In genomic region chr17:77193653-77194052, GRCh38 we compare ENCODE assay signal across 19 cellular contexts. TPM values are rescaled to one million over a fixed set of nuclear protein-coding genes. Genes with fewer than 3 reads are reported as not detected.
DNase-seq lines count a peak whose midpoint lies in the region; ATAC-seq, FAIRE-seq and TF ChIP-seq lines count a peak whose summit lies in the region.
"Had no signal": no experiment of that assay in that cellular context is flagged by ENCODE, and none has a peak within 500 bp of the region (broad histone marks: within the 10 kb centered on the region; RNA-seq: fewer than 3 reads in every experiment).

No MANE protein-coding gene starts in this region.

- ATAC-seq in activated CD8-positive, alpha-beta memory T cell treated with anti-CD3 and anti-CD28 coated beads, Interleukin-2, amount 10 ng/mL, durations not matched to agents 7 days and 5 days, result no peak
- no peak for ATAC-seq in stimulated activated effector memory CD8-positive, alpha-beta T cell treated with anti-CD3 and anti-CD28 coated beads, Interleukin-12 subunit alpha, Interleukin-12 subunit beta, amount 100 ng/mL, for 72 hours
- no peak for ATAC-seq in CD8-positive, alpha-beta T cell
- ATAC-seq: Panc1 had no signal

- peaks cover 10 to 13% of the 10 kb centered on the region in 2 donors for H3K36me3 ChIP-seq in small intestine (ENCODE audit: control insufficient read depth in 2 of 2, insufficient read depth in 2 of 2, low read length in 2 of 2)
- peaks cover 17% of the 10 kb centered on the region for H3K36me3 ChIP-seq in CD8-positive, alpha-beta T cell (ENCODE audit: insufficient read depth, low read length)

- 80 to 91% (median 86%) methylated on average over 3 of the region's 3 CpGs for WGBS in small intestine, 3 donors

- no peak overlapping the region for H3K4me3 Mint-ChIP-seq in activated CD8-positive, alpha-beta memory T cell treated with anti-CD3 and anti-CD28 coated beads, Interleukin-2, amount 10 ng/mL, durations not matched to agents 7 days and 5 days
- H3K4me3 Mint-ChIP-seq in stimulated activated effector memory CD8-positive, alpha-beta T cell treated with anti-CD3 and anti-CD28 coated beads, Interleukin-12 subunit alpha, Interleukin-12 subunit beta, amount 100 ng/mL, for 72 hours, result no peak overlapping the region
- no peak overlapping the region for H3K4me3 Mint-ChIP-seq in CD8-positive, alpha-beta T cell

- FAIRE-seq in small intestine (lab: Jason Lieb, UNC), result no peak
- FAIRE-seq: A204.1, H1, HTR-8/SVneo had no signal

- no peaks in the 10 kb centered on the region for H3K4me1 ChIP-seq in small intestine (ENCODE audit: control insufficient read depth in 2 of 2, insufficient read depth in 1 of 2, low read depth in 1 of 2, low read length in 1 of 2)
- H3K4me1 ChIP-seq in CD8-positive, alpha-beta T cell (ENCODE audit: insufficient read depth, low read length), result peaks cover 8% of the 10 kb centered on the region

- H3K4me3 ChIP-seq in dorsolateral prefrontal cortex (no peak overlapping the region), small intestine (ENCODE audit: low read depth in 1 of 2, low read length in 2 of 2) (no peak overlapping the region)
- no peak overlapping the region for H3K4me3 ChIP-seq in CD8-positive, alpha-beta T cell (ENCODE audit: low read depth, low read length)

- H3K4me1 Mint-ChIP-seq in activated CD8-positive, alpha-beta memory T cell treated with anti-CD3 and anti-CD28 coated beads, Interleukin-2, amount 10 ng/mL, durations not matched to agents 7 days and 5 days, result peaks cover 22% of the 10 kb centered on the region
- H3K4me1 Mint-ChIP-seq in stimulated activated effector memory CD8-positive, alpha-beta T cell treated with anti-CD3 and anti-CD28 coated beads, Interleukin-12 subunit alpha, Interleukin-12 subunit beta, amount 100 ng/mL, for 72 hours, result peaks cover 26% of the 10 kb centered on the region
- H3K4me1 Mint-ChIP-seq in CD8-positive, alpha-beta T cell (ENCODE audit: low read depth), result peaks cover 19% of the 10 kb centered on the region

- peak overlapping the region; percentile 23 for H3K27ac Mint-ChIP-seq in activated CD8-positive, alpha-beta memory T cell treated with anti-CD3 and anti-CD28 coated beads, Interleukin-2, amount 10 ng/mL, durations not matched to agents 7 days and 5 days
- H3K27ac Mint-ChIP-seq in stimulated activated effector memory CD8-positive, alpha-beta T cell treated with anti-CD3 and anti-CD28 coated beads, Interleukin-12 subunit alpha, Interleukin-12 subunit beta, amount 100 ng/mL, for 72 hours, result peak overlapping the region; percentile 84
- no peak overlapping the region for H3K27ac Mint-ChIP-seq in CD8-positive, alpha-beta T cell

- DNase-seq in activated CD8-positive, alpha-beta memory T cell treated with anti-CD3 and anti-CD28 coated beads, Interleukin-2, amount 10 ng/mL, durations not matched to agents 7 days and 5 days, result no peak
- DNase-seq in activated CD8-positive, alpha-beta memory T cell treated with anti-CD3 and anti-CD28 coated beads, Interleukin-2, amount 50 U/mL, for 48 hours, result no peak
- peak; percentile 54 for DNase-seq in LHCN-M2 (ENCODE audit: low read depth)
- no peak for DNase-seq in dorsolateral prefrontal cortex
- no peak for DNase-seq in stimulated activated effector memory CD8-positive, alpha-beta T cell treated with anti-CD3 and anti-CD28 coated beads, Interleukin-12 subunit alpha, Interleukin-12 subunit beta, amount 100 ng/mL, for 72 hours (ENCODE audit: low spot score in 2 of 2)
- no peak for DNase-seq in GDM1 (lab: John Stamatoyannopoulos, UW)
- no peak for DNase-seq in small intestine
- DNase-seq in CD8-positive, alpha-beta T cell, result no peak
- DNase-seq: NCI-H1105 treated with DMSO at 0.1 percent for 48 hours, NCI-H2029 treated with DMSO at 0.1 percent for 48 hours, NCI-H2171, NCI-H524 treated with DMSO at 0.1 percent for 48 hours, NCI-H82 had no signal

- POLR2A ChIA-PET in CD8-positive, alpha-beta T cell (lab: Charles Lee), result no interaction called here

- peaks cover 60% of the 10 kb centered on the region for H3K36me3 Mint-ChIP-seq in activated CD8-positive, alpha-beta memory T cell treated with anti-CD3 and anti-CD28 coated beads, Interleukin-2, amount 10 ng/mL, durations not matched to agents 7 days and 5 days
- peaks cover 89% of the 10 kb centered on the region for H3K36me3 Mint-ChIP-seq in stimulated activated effector memory CD8-positive, alpha-beta T cell treated with anti-CD3 and anti-CD28 coated beads, Interleukin-12 subunit alpha, Interleukin-12 subunit beta, amount 100 ng/mL, for 72 hours
- peaks cover 76% of the 10 kb centered on the region for H3K36me3 Mint-ChIP-seq in CD8-positive, alpha-beta T cell

- CTCF ChIA-PET in activated CD8-positive, alpha-beta memory T cell treated with anti-CD3 and anti-CD28 coated beads, Interleukin-2, amount 10 ng/mL, durations not matched to agents 7 days and 5 days (lab: Charles Lee), result no interaction called here
- CTCF ChIA-PET in CD8-positive, alpha-beta T cell (lab: Charles Lee), result no interaction called here

- intact Hi-C loops in dorsolateral prefrontal cortex (cut with DNase I), result no loop called here
- intact Hi-C loops in CD8-positive, alpha-beta T cell (cut with DNase I, micrococcal nuclease), result no loop called here

- no peaks in the 10 kb centered on the region for H3K9me3 Mint-ChIP-seq in activated CD8-positive, alpha-beta memory T cell treated with anti-CD3 and anti-CD28 coated beads, Interleukin-2, amount 10 ng/mL, durations not matched to agents 7 days and 5 days (ENCODE audit: low read depth)
- no peaks in the 10 kb centered on the region for H3K9me3 Mint-ChIP-seq in stimulated activated effector memory CD8-positive, alpha-beta T cell treated with anti-CD3 and anti-CD28 coated beads, Interleukin-12 subunit alpha, Interleukin-12 subunit beta, amount 100 ng/mL, for 72 hours
- no peaks in the 10 kb centered on the region for H3K9me3 Mint-ChIP-seq in CD8-positive, alpha-beta T cell

- H3K27me3 Mint-ChIP-seq in activated CD8-positive, alpha-beta memory T cell treated with anti-CD3 and anti-CD28 coated beads, Interleukin-2, amount 10 ng/mL, durations not matched to agents 7 days and 5 days, result no peaks in the 10 kb centered on the region
- no peaks in the 10 kb centered on the region for H3K27me3 Mint-ChIP-seq in CD8-positive, alpha-beta T cell (ENCODE audit: low read depth)

- H3K27ac ChIP-seq in dorsolateral prefrontal cortex (peak overlapping the region in 34 of 59 donors; percentile 9 to 82 (median 41)), small intestine (ENCODE audit: low read depth in 1 of 2, low read length in 1 of 2) (no peak overlapping the region)
- H3K27ac ChIP-seq in CD8-positive, alpha-beta T cell (ENCODE audit: low read depth, low read length), result no peak overlapping the region
- H3K27ac ChIP-seq: C4-2B, KMS-11 had no signal

- no peaks in the 10 kb centered on the region for H3K9me3 ChIP-seq in small intestine (ENCODE audit: control insufficient read depth, low read depth)
- H3K9me3 ChIP-seq in CD8-positive, alpha-beta T cell (ENCODE audit: low read length), result no peaks in the 10 kb centered on the region

- no peak for TF ChIP-seq CTCF in dorsolateral prefrontal cortex (IDR thresholded peaks at IDR 0.05 in 54 of 56, conservative IDR thresholded peaks at IDR 0.05 in 2 of 56; ENCODE audit: low read depth in 1 of 56, partially characterized antibody in 56 of 56)
- no peak for TF ChIP-seq CTCF in CD8-positive, alpha-beta T cell (IDR thresholded peaks at IDR 0.05)

- H3K27me3 ChIP-seq in dorsolateral prefrontal cortex, result no peaks in the 10 kb centered on the region
- no peaks in the 10 kb centered on the region for H3K27me3 ChIP-seq in small intestine (ENCODE audit: control insufficient read depth in 2 of 2, insufficient read depth in 2 of 2, low read length in 2 of 2)
- H3K27me3 ChIP-seq in CD8-positive, alpha-beta T cell (ENCODE audit: insufficient read depth, low read length), result no peaks in the 10 kb centered on the region

RNA-seq across cellular contexts. Expression of gene SEC14L1, which starts 52.9 kb away (rescaled TPM):
- total RNA-seq in activated CD8-positive, alpha-beta memory T cell treated with anti-CD3 and anti-CD28 coated beads, Interleukin-2, amount 10 ng/mL, durations not matched to agents 7 days and 5 days, result 100 to 1,000 TPM in 1 of 2 experiments, 10 to 100 TPM in 1; 98.5 to 146 TPM
- total RNA-seq in LHCN-M2 (2014; rRNA removed) (23.1 and 27.0 TPM in 2 replicates), dorsolateral prefrontal cortex (100 to 1,000 TPM in 117 of 120 experiments, 10 to 100 TPM in 3; 93.3 to 297 (median 156) TPM)
- 56.1 TPM for polyA plus RNA-seq in LHCN-M2 (2012)
- 10 to 100 TPM; 14.5 to 27.4 (median 17.8) TPM for polyA plus RNA-seq in small intestine
- 100 to 1,000 TPM; 114 to 118 TPM for total RNA-seq in CD8-positive, alpha-beta T cell

Comparison
In these comparisons a context has a peak if more than half of its experiments do, and no peak if none do; other contexts are left out.
1. H3K27ac ChIP-seq: peak in dorsolateral prefrontal cortex (34 of 59); none in small intestine (0 of 2) and CD8-positive, alpha-beta T cell (single experiment).